In the genomic region with DNA sequence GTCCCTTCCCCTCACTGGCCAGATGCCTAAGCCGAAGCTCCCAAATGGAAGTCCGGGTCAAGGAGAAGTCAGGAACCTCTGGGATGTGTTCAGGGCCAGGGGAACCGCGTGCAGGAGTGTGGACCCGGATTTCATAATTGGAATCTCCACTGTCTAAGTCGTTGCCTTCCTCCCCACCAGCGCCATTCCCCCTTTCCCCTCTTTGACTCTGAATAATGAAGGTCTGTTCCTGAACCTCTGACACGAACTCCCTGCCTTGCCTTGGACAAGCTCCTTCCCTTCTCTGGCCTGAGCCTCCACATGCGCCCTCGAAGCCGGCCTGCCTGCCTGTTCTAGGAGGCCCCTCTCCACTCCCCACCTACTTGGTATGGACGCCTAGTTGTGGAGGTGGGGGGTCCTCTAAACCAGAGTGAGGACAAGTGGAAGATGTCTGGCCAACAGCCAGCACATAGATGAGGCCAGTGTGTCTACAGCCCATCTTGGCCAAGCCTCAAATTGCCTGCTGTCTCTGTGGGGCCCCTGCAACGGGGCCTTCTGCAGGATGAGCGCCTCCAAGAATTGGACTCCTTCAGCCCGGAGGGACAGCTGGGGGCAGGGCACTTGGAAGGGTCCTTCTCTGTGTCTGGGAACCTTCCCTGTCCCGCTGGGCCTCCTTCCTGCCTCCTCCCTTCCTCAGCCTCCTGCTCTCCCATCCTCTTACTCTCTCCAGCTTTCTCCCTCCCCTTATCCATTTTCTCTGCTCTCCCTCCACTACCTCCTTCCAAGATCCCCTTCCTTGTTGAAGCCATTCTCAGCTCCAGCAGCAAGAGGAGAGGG, we compare ENCODE assay signal across 12 cellular contexts. TPM values are rescaled to one million over a fixed set of nuclear protein-coding genes. Genes with fewer than 3 reads are reported as not detected.
A peak's percentile ranks its signal among the peaks of the same experiment; 100 is the strongest.
DNase-seq lines count a peak whose midpoint lies in the region; TF ChIP-seq lines count a peak whose summit lies in the region.
"Had no signal": no experiment of that assay in that cellular context is flagged by ENCODE, and none has a peak within 500 bp of the region (broad histone marks: within the 10 kb centered on the region; RNA-seq: fewer than 3 reads in every experiment).

No MANE protein-coding gene starts in this region.

- H3K9me2 ChIP-seq in Loucy (replicated peaks; ENCODE audit: low read depth, low read length): no peaks in the 10 kb centered on the region

- no peaks in the 10 kb centered on the region for H3K9me3 Mint-ChIP-seq in neural progenitor cell
- no peaks in the 10 kb centered on the region for H3K9me3 Mint-ChIP-seq in activated naive CD4-positive, alpha-beta T cell treated with anti-CD3 and anti-CD28 coated beads for 36 hours
- H3K9me3 Mint-ChIP-seq: activated T-helper 17 cell treated with anti-CD3 and anti-CD28 coated beads, Interleukin-2, amount 50 U/mL, for 72 hours had no signal

- H3K4me1 ChIP-seq in A673 (ENCODE audit: insufficient read depth, low read length, poor library complexity, severe bottlenecking) (peaks cover 83% of the 10 kb centered on the region), Loucy (ENCODE audit: insufficient read depth, low read length, poor library complexity, severe bottlenecking) (peaks cover 84% of the 10 kb centered on the region), neural progenitor cell (peaks cover 45% of the 10 kb centered on the region)

- H3K4me1 Mint-ChIP-seq in neural progenitor cell: peaks cover 63% of the 10 kb centered on the region
- peaks cover 12% of the 10 kb centered on the region for H3K4me1 Mint-ChIP-seq in activated naive CD4-positive, alpha-beta T cell treated with anti-CD3 and anti-CD28 coated beads for 36 hours (ENCODE audit: low read depth)
- H3K4me1 Mint-ChIP-seq: activated T-helper 17 cell treated with anti-CD3 and anti-CD28 coated beads, Interleukin-2, amount 50 U/mL, for 72 hours had no signal

- H3K9ac ChIP-seq in Loucy (ENCODE audit: low read depth, low read length, poor library complexity, severe bottlenecking) (peak overlapping the region; percentile 96), neural progenitor cell (no peak overlapping the region)

- peak overlapping the region; percentile 94 for H3K4me3 Mint-ChIP-seq in neural progenitor cell
- H3K4me3 Mint-ChIP-seq in activated naive CD4-positive, alpha-beta T cell treated with anti-CD3 and anti-CD28 coated beads for 36 hours: no peak overlapping the region
- H3K4me3 Mint-ChIP-seq: activated T-helper 17 cell treated with anti-CD3 and anti-CD28 coated beads, Interleukin-2, amount 50 U/mL, for 72 hours had no signal

- H3K4me2 ChIP-seq in Loucy (ENCODE audit: low read depth, low read length, poor library complexity, severe bottlenecking): peak overlapping the region; percentile 92
- H3K4me2 ChIP-seq in neural progenitor cell: peak overlapping the region; percentile 95

- peaks cover 10% of the 10 kb centered on the region for H4K20me1 ChIP-seq in Loucy (ENCODE audit: insufficient read depth, low read length, poor library complexity, severe bottlenecking)
- peaks cover 51% of the 10 kb centered on the region for H4K20me1 ChIP-seq in neural progenitor cell (ENCODE audit: low read depth)

- H3K79me2 ChIP-seq in Loucy (ENCODE audit: insufficient read depth, low read length) (peaks cover 78% of the 10 kb centered on the region), neural progenitor cell (ENCODE audit: low read depth) (peaks cover 21% of the 10 kb centered on the region)

- POLR2A ChIA-PET in A673 (lab: Charles Lee; ENCODE audit: low non-redundant PET): interaction anchor here (0.6 kb wide), 1 partner anchor 166 kb away, joined by 3 read pairs; no protein-coding TSS in a partner anchor

- no peaks in the 10 kb centered on the region for H3K27me3 ChIP-seq in A673 (replicated peaks; ENCODE audit: insufficient read depth, low read depth, low read length, poor library complexity)
- no peaks in the 10 kb centered on the region for H3K27me3 ChIP-seq in Loucy (ENCODE audit: insufficient read depth, low read length, poor library complexity, severe bottlenecking)
- peaks cover 60% of the 10 kb centered on the region for H3K27me3 ChIP-seq in neural progenitor cell

- BruUV-seq in A673 (replicated peaks; lab: Mats Ljungman, UMichigan): no TSS peak

- CTCF ChIA-PET in A673 (lab: Charles Lee): no interaction called here
- CTCF ChIA-PET in activated naive CD4-positive, alpha-beta T cell treated with anti-CD3 and anti-CD28 coated beads for 36 hours (lab: Charles Lee): no interaction called here

- H3K27ac ChIP-seq in A673 (ENCODE audit: low read depth, low read length, poor library complexity, severe bottlenecking): peak overlapping the region; percentile 99
- no peak overlapping the region for H3K27ac ChIP-seq in neural progenitor cell
- H3K27ac ChIP-seq: HL-60, VCaP had no signal

- peaks cover 21% of the 10 kb centered on the region for H3K36me3 ChIP-seq in A673 (ENCODE audit: insufficient read depth, low read length, poor library complexity, severe bottlenecking)
- H3K36me3 ChIP-seq in Loucy (ENCODE audit: insufficient read depth, low read length): no peaks in the 10 kb centered on the region
- no peaks in the 10 kb centered on the region for H3K36me3 ChIP-seq in neural progenitor cell

- H3K9me3 ChIP-seq in A673 (ENCODE audit: low read depth, low read length, poor library complexity, severe bottlenecking): no peaks in the 10 kb centered on the region
- no peaks in the 10 kb centered on the region for H3K9me3 ChIP-seq in Loucy (ENCODE audit: insufficient read depth, low read depth, low read length)
- H3K9me3 ChIP-seq in neural progenitor cell (ENCODE audit: low read depth): no peaks in the 10 kb centered on the region

- DNase-seq in A673 (ENCODE audit: low spot score): peak; percentile 88
- DNase-seq in epithelial cell of esophagus (ENCODE audit: low read depth): no peak
- DNase-seq in neural progenitor cell (ENCODE audit: low spot score): no peak
- no peak for DNase-seq in stimulated activated CD4-positive, alpha-beta T cell treated with anti-CD3 and anti-CD28 coated beads, Interleukin-15, amount 100 ng/mL, for 24 hours
- no peak for DNase-seq in NCI-H510A treated with DMSO at 0.1 percent for 48 hours (lab: John Stamatoyannopoulos, UW)
- no peak for DNase-seq in effector CD4-positive, alpha-beta T cell
- DNase-seq in activated naive CD4-positive, alpha-beta T cell treated with anti-CD3 and anti-CD28 coated beads for 36 hours: no peak
- DNase-seq: NCI-H1105 had no signal

- no peak overlapping the region for H2AFZ ChIP-seq in Loucy (ENCODE audit: low read length)
- H2AFZ ChIP-seq in neural progenitor cell (replicated peaks): peak overlapping the region; percentile 48

- no peaks in the 10 kb centered on the region for H3F3A ChIP-seq in Loucy (ENCODE audit: low read depth)
- H3F3A ChIP-seq in neural progenitor cell (ENCODE audit: low read depth): peaks cover 18% of the 10 kb centered on the region

- H3K27me3 Mint-ChIP-seq in neural progenitor cell (ENCODE audit: insufficient read depth, low read depth): peaks cover 38% of the 10 kb centered on the region
- H3K27me3 Mint-ChIP-seq in activated naive CD4-positive, alpha-beta T cell treated with anti-CD3 and anti-CD28 coated beads for 36 hours (ENCODE audit: low read depth): peaks cover 36% of the 10 kb centered on the region

- H3K36me3 Mint-ChIP-seq in neural progenitor cell: peaks cover 19% of the 10 kb centered on the region
- no peaks in the 10 kb centered on the region for H3K36me3 Mint-ChIP-seq in activated naive CD4-positive, alpha-beta T cell treated with anti-CD3 and anti-CD28 coated beads for 36 hours (ENCODE audit: low read depth)

- peak overlapping the region; percentile 97 for H3K4me3 ChIP-seq in A673 (ENCODE audit: low read depth, low read length, poor library complexity, severe bottlenecking)
- H3K4me3 ChIP-seq in Loucy (ENCODE audit: low read length, poor library complexity, severe bottlenecking): peak overlapping the region; percentile 92
- peak overlapping the region; percentile 86 for H3K4me3 ChIP-seq in epithelial cell of esophagus (ENCODE audit: low read length)
- H3K4me3 ChIP-seq in neural progenitor cell: peak overlapping the region; percentile 76

- intact Hi-C loops in A673 (cut with micrococcal nuclease; ENCODE audit: unreplicated experiment): loop anchor here (5.0 kb wide), 1 partner anchor 43 kb away; no protein-coding TSS in a partner anchor
- intact Hi-C loops in activated naive CD4-positive, alpha-beta T cell treated with anti-CD3 and anti-CD28 coated beads for 36 hours (cut with micrococcal nuclease): no loop called here

- peak overlapping the region; percentile 43 for H3K27ac Mint-ChIP-seq in neural progenitor cell
- no peak overlapping the region for H3K27ac Mint-ChIP-seq in activated naive CD4-positive, alpha-beta T cell treated with anti-CD3 and anti-CD28 coated beads for 36 hours
- H3K27ac Mint-ChIP-seq: activated T-helper 17 cell treated with anti-CD3 and anti-CD28 coated beads, Interleukin-2, amount 50 U/mL, for 72 hours had no signal

- TF ChIP-seq CTCF in A673 (conservative IDR thresholded peaks at IDR 0.05; ENCODE audit: low read depth, low read length) (no peak), Loucy (conservative IDR thresholded peaks at IDR 0.05; ENCODE audit: low read length) (no peak), epithelial cell of esophagus (IDR thresholded peaks at IDR 0.05; ENCODE audit: insufficient read depth, low read depth, low read length, missing control alignments) (no peak), neural progenitor cell (IDR thresholded peaks at IDR 0.05) (no peak)

RNA-seq across cellular contexts. Expression of a gene that starts 1.5 kb away (rescaled TPM):
- total RNA-seq in A673 (2021) (342 and 346 TPM in 2 replicates), neural progenitor cell (ENCODE audit: low replicate concordance) (29.5 and 87.4 TPM in 2 replicates)
- total RNA-seq in activated naive CD4-positive, alpha-beta T cell treated with anti-CD3 and anti-CD28 coated beads for 36 hours: not detected
- total RNA-seq: activated T-helper 17 cell treated with anti-CD3 and anti-CD28 coated beads, Interleukin-2, amount 50 U/mL, for 72 hours had no signal

Comparison
In these comparisons a context has a peak if more than half of its experiments do, and no peak if none do; other contexts are left out.
1. RNA of a gene that starts 1.5 kb away (total RNA-seq): 342 to 346 TPM in A673 and 29.5 to 87.4 TPM in neural progenitor cell; not detected in activated naive CD4-positive, alpha-beta T cell treated with anti-CD3 and anti-CD28 coated beads for 36 hours; every median in the first group is over 10 times any median in the second.
2. Peak in every context shown above with its lines, with median percentiles within 50 percentile points of each other: H3K4me3 ChIP-seq.